Comparison of ENCODE assay signal across 8 cellular contexts in genomic region chr5:149442563-149443182, GRCh38.
A peak's percentile ranks its signal among the peaks of the same experiment; 100 is the strongest.
DNase-seq lines count a peak whose midpoint lies in the region; ATAC-seq and TF ChIP-seq lines count a peak whose summit lies in the region.

No MANE protein-coding gene starts in this region.

- H3K27ac Mint-ChIP-seq in CD4-positive, alpha-beta T cell, result no peak overlapping the region
- peak overlapping the region; percentile 52 for H3K27ac Mint-ChIP-seq in T-helper 1 cell treated with Interleukin-12 subunit alpha and Interleukin-12 subunit beta and Interleukin-4 antibody, amounts not matched to agents 30 μg/mL and 1 μg/mL, for 36 hours

- intact Hi-C loops in CD4-positive, alpha-beta T cell (cut with DNase I, micrococcal nuclease), result loop anchor here (1.0 to 10.0 kb wide), 3 partner anchors 109 to 382 kb away; partner anchors contain the start of gene CSNK1A1 (in 1 of the 2)
- intact Hi-C loops in adrenal gland (cut with DNase I) (loop anchor here (5.0 kb wide), 3 partner anchors 115 to 175 kb away; no protein-coding TSS in a partner anchor), left ventricle myocardium inferior (cut with micrococcal nuclease) (loop anchor here (5.0 kb wide), 1 partner anchor 110 kb away; the partner anchor contains the start of gene CSNK1A1), aorta (cut with DNase I) (loop anchor here in 1 of 2 donors (5.0 kb wide), 1 partner anchor 125 kb away; no protein-coding TSS in a partner anchor)

- peaks cover 17% of the 10 kb centered on the region for H3K4me1 Mint-ChIP-seq in CD4-positive, alpha-beta T cell (ENCODE audit: low read depth)
- H3K4me1 Mint-ChIP-seq in T-helper 1 cell treated with Interleukin-12 subunit alpha and Interleukin-12 subunit beta and Interleukin-4 antibody, amounts not matched to agents 30 μg/mL and 1 μg/mL, for 36 hours (ENCODE audit: low read depth), result peaks cover 21% of the 10 kb centered on the region

- no peaks in the 10 kb centered on the region for H3K36me3 ChIP-seq in adrenal gland (replicated peaks in 1 of 2)
- no peaks in the 10 kb centered on the region for H3K36me3 ChIP-seq in left ventricle myocardium inferior
- no peaks in the 10 kb centered on the region for H3K36me3 ChIP-seq in aorta (ENCODE audit: control insufficient read depth in 1 of 2, insufficient read depth in 2 of 2, low read length in 1 of 2)

- H3K4me1 ChIP-seq in adrenal gland (replicated peaks in 1 of 2), result peaks cover 8 to 29% of the 10 kb centered on the region in 2 donors
- peaks cover 52% of the 10 kb centered on the region for H3K4me1 ChIP-seq in left ventricle myocardium inferior
- H3K4me1 ChIP-seq in aorta (ENCODE audit: control insufficient read depth in 1 of 2, insufficient read depth in 2 of 2, low read length in 2 of 2), result no peaks in the 10 kb centered on the region

- CTCF ChIA-PET in CD4-positive, alpha-beta T cell (lab: Charles Lee), result interaction anchor here (0.7 to 1.7 kb wide), 7 partner anchors 9 to 148 kb away, joined by 3 to 6 read pairs (median 4); partner anchors contain the start of gene ARHGEF37

- H3K4me3 Mint-ChIP-seq in CD4-positive, alpha-beta T cell, result no peak overlapping the region
- no peak overlapping the region for H3K4me3 Mint-ChIP-seq in T-helper 1 cell treated with Interleukin-12 subunit alpha and Interleukin-12 subunit beta and Interleukin-4 antibody, amounts not matched to agents 30 μg/mL and 1 μg/mL, for 36 hours

- no peaks in the 10 kb centered on the region for H3K27me3 ChIP-seq in CD4-positive, alpha-beta T cell (ENCODE audit: control insufficient read depth, insufficient read depth, low read length)
- H3K27me3 ChIP-seq in adrenal gland (no peaks in the 10 kb centered on the region), left ventricle myocardium inferior (ENCODE audit: low read depth) (no peaks in the 10 kb centered on the region), aorta (ENCODE audit: control insufficient read depth in 1 of 2, insufficient read depth in 2 of 2, low read length in 1 of 2) (no peaks in the 10 kb centered on the region)

- in situ Hi-C loops in KBM-7 (cut with MboI; ENCODE audit: low pct_unique_long_range_greater_than_20kb, low sequenced_read_pairs), result loop anchor here (10.0 kb wide), 1 partner anchor 112 kb away; the partner anchor contains the start of gene CSNK1A1

- H3K9me3 Mint-ChIP-seq in CD4-positive, alpha-beta T cell, result no peaks in the 10 kb centered on the region
- no peaks in the 10 kb centered on the region for H3K9me3 Mint-ChIP-seq in T-helper 1 cell treated with Interleukin-12 subunit alpha and Interleukin-12 subunit beta and Interleukin-4 antibody, amounts not matched to agents 30 μg/mL and 1 μg/mL, for 36 hours

- 27 to 39% (median 34%) methylated on average over 13 to 17 of the region's 17 CpGs for WGBS in adrenal gland, 4 donors
- 38 to 42% methylated on average over 17 of the region's 17 CpGs for WGBS in aorta, 2 donors

- H3K9me3 ChIP-seq in CD4-positive, alpha-beta T cell (ENCODE audit: control insufficient read depth, low read length), result no peaks in the 10 kb centered on the region
- no peaks in the 10 kb centered on the region for H3K9me3 ChIP-seq in adrenal gland (replicated peaks in 1 of 3)
- no peaks in the 10 kb centered on the region for H3K9me3 ChIP-seq in left ventricle myocardium inferior (replicated peaks)
- no peaks in the 10 kb centered on the region for H3K9me3 ChIP-seq in aorta (ENCODE audit: control insufficient read depth, low read length)

- ATAC-seq in CD4-positive, alpha-beta T cell (ENCODE audit: poor library complexity), result peak; percentile 83
- ATAC-seq in GM19455 (IDR thresholded peaks at IDR 0.05; ENCODE audit: unreplicated experiment) (peak; percentile 69), aorta (ENCODE audit: low FRiP score) (peak; percentile 85)

- no peak overlapping the region for H3K4me3 ChIP-seq in adrenal gland
- H3K4me3 ChIP-seq in left ventricle myocardium inferior, result no peak overlapping the region
- no peak overlapping the region for H3K4me3 ChIP-seq in aorta (ENCODE audit: low read length in 2 of 2)

- POLR2A ChIA-PET in CD4-positive, alpha-beta T cell (lab: Charles Lee), result no interaction called here

- H3K27ac ChIP-seq in CD4-positive, alpha-beta T cell (ENCODE audit: low read depth, low read length), result no peak overlapping the region
- H3K27ac ChIP-seq in adrenal gland (peak overlapping the region in 2 of 5 donors; percentile 67 to 69), left ventricle myocardium inferior (replicated peaks) (peak overlapping the region; percentile 91), aorta (ENCODE audit: low read depth in 1 of 2, low read length in 2 of 2) (peak overlapping the region in 1 of 2 donors; percentile 15)

- peak; percentile 40 to 77 (median 63) for DNase-seq in CD4-positive, alpha-beta T cell
- DNase-seq in KBM-7, result peak; percentile 74
- DNase-seq in adrenal gland, result peak; percentile 80 to 94 (median 87)
- DNase-seq in left ventricle myocardium inferior, result peak; percentile 85
- peak; percentile 60 for DNase-seq in renal cortical epithelial cell (ENCODE audit: low read depth)
- peak; percentile 83 to 96 for DNase-seq in aorta

- TF ChIP-seq CTCF in CD4-positive, alpha-beta T cell (IDR thresholded peaks at IDR 0.05), result peak; percentile 90
- TF ChIP-seq CTCF in adrenal gland (IDR thresholded peaks at IDR 0.05), result peak; percentile 82 to 98 (median 95)
- peak; percentile 91 for TF ChIP-seq CTCF in left ventricle myocardium inferior (IDR thresholded peaks at IDR 0.05; ENCODE audit: borderline replicate concordance)

- no peaks in the 10 kb centered on the region for H3K27me3 Mint-ChIP-seq in CD4-positive, alpha-beta T cell
- peaks cover 3% of the 10 kb centered on the region for H3K27me3 Mint-ChIP-seq in T-helper 1 cell treated with Interleukin-12 subunit alpha and Interleukin-12 subunit beta and Interleukin-4 antibody, amounts not matched to agents 30 μg/mL and 1 μg/mL, for 36 hours (ENCODE audit: low read depth)

- no peak for TF ChIP-seq POLR2A in adrenal gland (IDR thresholded peaks at IDR 0.05)

- no peaks in the 10 kb centered on the region for H3K36me3 Mint-ChIP-seq in CD4-positive, alpha-beta T cell (ENCODE audit: low read depth)
- H3K36me3 Mint-ChIP-seq in T-helper 1 cell treated with Interleukin-12 subunit alpha and Interleukin-12 subunit beta and Interleukin-4 antibody, amounts not matched to agents 30 μg/mL and 1 μg/mL, for 36 hours (ENCODE audit: low read depth), result no peaks in the 10 kb centered on the region
